26 cellular contexts compared by ENCODE assay signal in the genomic region with DNA sequence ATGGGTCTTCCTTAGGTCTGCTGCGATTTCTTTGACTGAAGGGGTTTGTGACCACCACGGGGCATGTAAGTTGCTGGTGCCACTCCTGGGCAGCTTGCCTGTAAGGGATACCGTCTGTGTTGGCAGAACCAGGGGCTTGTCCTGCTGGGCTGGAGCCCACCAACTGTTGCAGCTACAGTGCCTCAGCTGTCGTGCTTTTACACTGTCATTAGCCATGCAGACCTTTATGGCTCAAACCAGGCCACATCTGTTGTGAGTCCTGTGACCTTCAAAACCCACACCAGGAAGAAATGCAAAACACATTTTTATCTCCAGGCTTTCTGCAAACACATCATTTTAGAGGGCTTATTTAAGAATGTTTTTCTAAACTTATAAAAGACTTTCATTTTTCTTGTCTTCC.
DNase-seq lines count a peak whose midpoint lies in the region; ATAC-seq and TF ChIP-seq lines count a peak whose summit lies in the region.
"Had no signal": no experiment of that assay in that cellular context is flagged by ENCODE, and none has a peak within 500 bp of the region (broad histone marks: within the 10 kb centered on the region; RNA-seq: fewer than 3 reads in every experiment).

No MANE protein-coding gene starts in this region.

- H3K4me3 ChIP-seq in choroid plexus epithelial cell (ENCODE audit: low read depth, low read length) = no peak overlapping the region
- H3K4me3 ChIP-seq in upper lobe of right lung = no peak overlapping the region
- H3K4me3 ChIP-seq: HAP-1, spleen had no signal

- peak; percentile 22 for DNase-seq in NCI-H82 (lab: John Stamatoyannopoulos, UW)
- no peak for DNase-seq in NCI-H82 treated with DMSO at 0.1 percent for 48 hours (lab: John Stamatoyannopoulos, UW; ENCODE audit: unreplicated experiment)
- DNase-seq in choroid plexus epithelial cell (ENCODE audit: low read depth) = peak; percentile 21
- no peak for DNase-seq in upper lobe of right lung
- no peak for DNase-seq in NCI-H2171 treated with DMSO at 0.1 percent for 48 hours (lab: John Stamatoyannopoulos, UW)
- no peak for DNase-seq in NK-92 treated with Interleukin-12 subunit alpha and Interleukin-12 subunit beta, amount 100 ng/mL, for 24 hours (lab: John Stamatoyannopoulos, UW)
- DNase-seq: activated CD4-positive, alpha-beta T cell treated with anti-CD3 and anti-CD28 coated beads, Interleukin-2, amount 10 ng/mL, durations not matched to agents 24 days and 14 days; activated naive CD8-positive, alpha-beta T cell treated with anti-CD3 and anti-CD28 coated beads for 36 hours; BE2C; brain microvascular endothelial cell; cortex of kidney; immature natural killer cell; naive B cell; NCI-H1092; NCI-H2029; NCI-H446 treated with DMSO at 0.1 percent for 48 hours; posterior cingulate gyrus; SIG-M5; spleen; stimulated activated CD4-positive, alpha-beta T cell treated with anti-CD3 and anti-CD28 coated beads, Interleukin-4, amount 100 ng/mL, for 4 hours; T-cell; trophoblast cell had no signal

- H3K4me3 Mint-ChIP-seq in nephron = peak overlapping the region in 1 of 3 experiments; percentile 12
- H3K4me3 Mint-ChIP-seq: activated CD4-positive, alpha-beta T cell treated with anti-CD3 and anti-CD28 coated beads, Interleukin-2, amount 10 ng/mL, durations not matched to agents 24 days and 14 days; activated naive CD8-positive, alpha-beta T cell treated with anti-CD3 and anti-CD28 coated beads for 36 hours; immature natural killer cell; naive B cell; T-cell had no signal

- H3K9me3 ChIP-seq in upper lobe of right lung = no peaks in the 10 kb centered on the region
- H3K9me3 ChIP-seq: BE2C, HAP-1, spleen had no signal

- H3K27me3 Mint-ChIP-seq in nephron (ENCODE audit: low read depth) = no peaks in the 10 kb centered on the region
- H3K27me3 Mint-ChIP-seq: activated CD4-positive, alpha-beta T cell treated with anti-CD3 and anti-CD28 coated beads, Interleukin-2, amount 10 ng/mL, durations not matched to agents 24 days and 14 days; activated naive CD8-positive, alpha-beta T cell treated with anti-CD3 and anti-CD28 coated beads for 36 hours; naive B cell had no signal

- H3K4me1 ChIP-seq in upper lobe of right lung = peaks cover 15% of the 10 kb centered on the region
- H3K4me1 ChIP-seq: BE2C had no signal

- no peaks in the 10 kb centered on the region for H3K27me3 ChIP-seq in upper lobe of right lung
- H3K27me3 ChIP-seq: BE2C, brain microvascular endothelial cell, spleen had no signal

- intact Hi-C loops in upper lobe of right lung (cut with DNase I) = no loop called here

- ATAC-seq in upper lobe of right lung = peak; percentile 25
- no peak for ATAC-seq in GM21526 (IDR thresholded peaks at IDR 0.05; ENCODE audit: low FRiP score, unreplicated experiment)
- ATAC-seq: T-cell had no signal

- H3K4me1 Mint-ChIP-seq in nephron = peaks cover 66% of the 10 kb centered on the region
- H3K4me1 Mint-ChIP-seq: activated CD4-positive, alpha-beta T cell treated with anti-CD3 and anti-CD28 coated beads, Interleukin-2, amount 10 ng/mL, durations not matched to agents 24 days and 14 days; activated naive CD8-positive, alpha-beta T cell treated with anti-CD3 and anti-CD28 coated beads for 36 hours; immature natural killer cell; naive B cell; T-cell had no signal

- no peak for TF ChIP-seq CTCF in choroid plexus epithelial cell (conservative IDR thresholded peaks at IDR 0.05; ENCODE audit: low read depth, low read length)
- TF ChIP-seq CTCF in nephron (IDR thresholded peaks at IDR 0.05; ENCODE audit: unreplicated experiment in 3 of 3) = no peak
- no peak for TF ChIP-seq CTCF in upper lobe of right lung (IDR thresholded peaks at IDR 0.05)

- no peak overlapping the region for H3K27ac ChIP-seq in upper lobe of right lung
- H3K27ac ChIP-seq: 22Rv1, brain microvascular endothelial cell, spleen had no signal

- H3K36me3 Mint-ChIP-seq in nephron (ENCODE audit: low read depth) = no peaks in the 10 kb centered on the region
- H3K36me3 Mint-ChIP-seq: activated naive CD8-positive, alpha-beta T cell treated with anti-CD3 and anti-CD28 coated beads for 36 hours; immature natural killer cell; T-cell had no signal

- no peaks in the 10 kb centered on the region for H3K36me3 ChIP-seq in upper lobe of right lung
- H3K36me3 ChIP-seq: BE2C, brain microvascular endothelial cell, HAP-1, spleen had no signal

- H3K27ac Mint-ChIP-seq in nephron = peak overlapping the region; percentile 74 to 88 (median 82)
- H3K27ac Mint-ChIP-seq: activated CD4-positive, alpha-beta T cell treated with anti-CD3 and anti-CD28 coated beads, Interleukin-2, amount 10 ng/mL, durations not matched to agents 24 days and 14 days; activated naive CD8-positive, alpha-beta T cell treated with anti-CD3 and anti-CD28 coated beads for 36 hours; immature natural killer cell; naive B cell; T-cell had no signal

- H3K9me3 Mint-ChIP-seq in nephron = no peaks in the 10 kb centered on the region
- H3K9me3 Mint-ChIP-seq: activated CD4-positive, alpha-beta T cell treated with anti-CD3 and anti-CD28 coated beads, Interleukin-2, amount 10 ng/mL, durations not matched to agents 24 days and 14 days; activated naive CD8-positive, alpha-beta T cell treated with anti-CD3 and anti-CD28 coated beads for 36 hours; T-cell had no signal

Comparison
In these comparisons a context has a peak if more than half of its experiments do, and no peak if none do; other contexts are left out.
1. DNase-seq: peak in NCI-H82 (single experiment) and choroid plexus epithelial cell (single experiment); none in NCI-H82 treated with DMSO at 0.1 percent for 48 hours (single experiment), upper lobe of right lung (single experiment), NCI-H2171 treated with DMSO at 0.1 percent for 48 hours (single experiment) and NK-92 treated with Interleukin-12 subunit alpha and Interleukin-12 subunit beta, amount 100 ng/mL, for 24 hours (single experiment).